1 cellular context compared by ENCODE assay signal in genomic region chr2:43010428-43011141, GRCh38.
TF ChIP-seq lines count a peak whose summit lies in the region.

No MANE protein-coding gene starts in this region.

TF ChIP-seq in A549, 52 proteins besides CTCF, POLR2A, EP300 and RAD21 (continued from another document):
- TF ChIP-seq, protein P1, sequence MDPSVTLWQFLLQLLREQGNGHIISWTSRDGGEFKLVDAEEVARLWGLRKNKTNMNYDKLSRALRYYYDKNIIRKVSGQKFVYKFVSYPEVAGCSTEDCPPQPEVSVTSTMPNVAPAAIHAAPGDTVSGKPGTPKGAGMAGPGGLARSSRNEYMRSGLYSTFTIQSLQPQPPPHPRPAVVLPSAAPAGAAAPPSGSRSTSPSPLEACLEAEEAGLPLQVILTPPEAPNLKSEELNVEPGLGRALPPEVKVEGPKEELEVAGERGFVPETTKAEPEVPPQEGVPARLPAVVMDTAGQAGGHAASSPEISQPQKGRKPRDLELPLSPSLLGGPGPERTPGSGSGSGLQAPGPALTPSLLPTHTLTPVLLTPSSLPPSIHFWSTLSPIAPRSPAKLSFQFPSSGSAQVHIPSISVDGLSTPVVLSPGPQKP (IDR thresholded peaks at IDR 0.05; ENCODE audit: low read depth, low read length): no peak
- TF ChIP-seq ESRRA (IDR thresholded peaks at IDR 0.05; ENCODE audit: borderline replicate concordance, low read length): no peak
TF ChIP-seq in A549: peak in this region for 2.
